Comparison of ENCODE assay signal across 1 cellular context in the genomic region with DNA sequence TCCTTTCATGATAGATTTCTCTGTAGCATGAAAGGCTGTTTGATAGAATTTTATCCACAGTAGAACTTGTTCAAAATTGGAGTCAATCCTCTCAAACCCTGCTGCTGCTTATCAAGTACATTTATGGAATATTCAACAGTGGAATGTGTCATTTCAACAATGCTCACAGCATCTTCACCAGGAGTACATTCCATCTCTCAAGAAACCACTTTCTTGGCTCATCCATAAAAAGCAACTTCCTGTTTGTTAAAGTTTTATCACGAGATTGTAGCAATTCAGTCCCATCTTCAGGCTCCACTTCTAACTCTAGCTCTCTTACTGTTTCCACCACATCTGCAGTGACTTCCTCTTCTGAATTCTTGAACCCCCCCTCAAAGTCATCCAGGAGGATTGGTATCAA.
TF ChIP-seq lines count a peak whose summit lies in the region.

No MANE protein-coding gene starts in this region.

TF ChIP-seq in K562, 482 proteins besides CTCF, POLR2A, EP300 and RAD21 (continued from another document):
- TF ChIP-seq, protein P1, sequence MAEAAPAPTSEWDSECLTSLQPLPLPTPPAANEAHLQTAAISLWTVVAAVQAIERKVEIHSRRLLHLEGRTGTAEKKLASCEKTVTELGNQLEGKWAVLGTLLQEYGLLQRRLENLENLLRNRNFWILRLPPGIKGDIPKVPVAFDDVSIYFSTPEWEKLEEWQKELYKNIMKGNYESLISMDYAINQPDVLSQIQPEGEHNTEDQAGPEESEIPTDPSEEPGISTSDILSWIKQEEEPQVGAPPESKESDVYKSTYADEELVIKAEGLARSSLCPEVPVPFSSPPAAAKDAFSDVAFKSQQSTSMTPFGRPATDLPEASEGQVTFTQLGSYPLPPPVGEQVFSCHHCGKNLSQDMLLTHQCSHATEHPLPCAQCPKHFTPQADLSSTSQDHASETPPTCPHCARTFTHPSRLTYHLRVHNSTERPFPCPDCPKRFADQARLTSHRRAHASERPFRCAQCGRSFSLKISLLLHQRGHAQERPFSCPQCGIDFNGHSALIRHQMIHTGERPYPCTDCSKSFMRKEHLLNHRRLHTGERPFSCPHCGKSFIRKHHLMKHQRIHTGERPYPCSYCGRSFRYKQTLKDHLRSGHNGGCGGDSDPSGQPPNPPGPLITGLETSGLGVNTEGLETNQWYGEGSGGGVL (CRISPR knock-in tag; IDR thresholded peaks at IDR 0.05): no peak
TF ChIP-seq in K562: peak in this region for 2.
